20 cellular contexts compared by ENCODE assay signal in the genomic region with DNA sequence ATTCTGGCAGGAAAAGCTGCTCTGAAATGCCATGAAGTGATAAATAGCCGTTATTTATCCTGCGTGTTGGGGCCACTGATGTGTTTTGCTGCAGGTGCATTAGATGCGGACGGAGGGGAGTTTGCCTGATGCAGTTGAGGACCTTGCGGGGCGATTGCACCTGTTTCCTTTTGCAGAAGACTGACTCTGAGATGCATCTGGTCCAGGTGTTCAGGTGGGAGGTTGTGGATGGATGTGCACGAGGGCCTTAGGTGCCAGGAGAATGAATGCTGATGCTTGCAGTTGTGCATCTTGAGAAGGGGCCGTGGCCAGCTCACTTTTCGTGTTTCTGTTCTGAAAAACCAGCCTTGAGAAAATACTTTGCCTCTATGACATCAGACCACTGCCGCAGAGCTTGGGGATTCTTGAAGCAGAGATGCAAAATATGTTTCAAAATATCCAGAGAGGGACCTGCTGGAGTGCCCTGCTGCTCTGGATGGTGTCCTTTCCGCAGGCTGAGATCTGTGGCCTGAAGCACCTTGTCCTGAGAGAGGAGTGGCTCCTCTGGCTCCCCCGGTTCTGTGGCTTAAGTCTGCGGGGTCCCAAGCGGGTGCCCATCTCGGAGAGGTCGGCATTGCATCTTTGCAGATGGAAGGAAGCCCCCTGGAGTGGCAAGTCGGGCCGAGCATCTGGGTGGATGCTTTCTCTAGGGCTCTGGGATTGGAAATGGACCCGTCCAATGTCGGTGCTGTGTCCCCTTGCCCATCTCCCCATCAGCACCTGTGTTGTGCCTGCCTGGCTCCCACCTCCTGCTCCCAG.
DNase-seq lines count a peak whose midpoint lies in the region; TF ChIP-seq lines count a peak whose summit lies in the region.
"Had no signal": no experiment of that assay in that cellular context is flagged by ENCODE, and none has a peak within 500 bp of the region (broad histone marks: within the 10 kb centered on the region; RNA-seq: fewer than 3 reads in every experiment).

No MANE protein-coding gene starts in this region.

- peak; percentile 47 for DNase-seq in activated CD8-positive, alpha-beta memory T cell treated with anti-CD3 and anti-CD28 coated beads for 24 hours
- DNase-seq in activated CD8-positive, alpha-beta memory T cell treated with anti-CD3 and anti-CD28 coated beads, Interleukin-2, amount 50 U/mL, for 4 hours = no peak
- DNase-seq in coronary artery (ENCODE audit: low spot score) (peak; percentile 46), mesenteric fat pad (ENCODE audit: low spot score) (peak; percentile 47), dedifferentiated amniotic fluid mesenchymal stem cell (ENCODE audit: extremely low spot score) (no peak), DMS79 (lab: John Stamatoyannopoulos, UW) (no peak), NCI-H1092 (lab: John Stamatoyannopoulos, UW) (no peak)
- DNase-seq: BE2C; Caco-2; CD4-positive, alpha-beta T cell; DMS153; EL; HCEC 1CT; IMR-90; NCI-H1436; NCI-H2029; NCI-H526 had no signal

- no peak overlapping the region for H3K27ac ChIP-seq in coronary artery
- H3K27ac ChIP-seq: HL-60 had no signal

- no peak overlapping the region for H3K4me3 ChIP-seq in coronary artery
- H3K4me3 ChIP-seq: GM12878, GM23338 had no signal

- no peak for TF ChIP-seq CTCF in coronary artery (IDR thresholded peaks at IDR 0.05)

Comparison
In these comparisons a context has a peak if more than half of its experiments do, and no peak if none do; other contexts are left out.
1. DNase-seq: peak in activated CD8-positive, alpha-beta memory T cell treated with anti-CD3 and anti-CD28 coated beads for 24 hours (single experiment), coronary artery (single experiment) and mesenteric fat pad (single experiment); none in activated CD8-positive, alpha-beta memory T cell treated with anti-CD3 and anti-CD28 coated beads, Interleukin-2, amount 50 U/mL, for 4 hours (single experiment), dedifferentiated amniotic fluid mesenchymal stem cell (single experiment), DMS79 (single experiment) and NCI-H1092 (single experiment).